In the genomic region with DNA sequence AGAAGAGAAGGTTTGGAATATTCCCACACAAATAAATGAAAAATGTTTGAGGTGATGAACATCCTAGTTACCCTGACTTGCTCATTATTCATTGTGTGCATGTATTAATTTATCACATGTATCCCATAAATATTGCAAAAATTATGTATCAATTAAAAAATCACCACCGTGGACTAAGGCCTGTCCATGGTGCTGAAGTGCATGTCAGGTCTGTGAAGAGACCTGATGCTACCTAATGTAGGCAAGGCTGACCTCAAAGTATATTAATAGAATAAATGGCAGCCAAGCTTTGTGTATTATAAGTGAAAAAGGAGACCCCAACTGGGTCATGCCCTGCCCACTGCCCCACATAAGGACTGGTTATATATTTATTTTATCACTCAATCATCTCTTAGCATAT, we compare ENCODE assay signal across 26 cellular contexts. TPM values are rescaled to one million over a fixed set of nuclear protein-coding genes. Genes with fewer than 3 reads are reported as not detected.
"Had no signal": no experiment of that assay in that cellular context is flagged by ENCODE, and none has a peak within 500 bp of the region (broad histone marks: within the 10 kb centered on the region; RNA-seq: fewer than 3 reads in every experiment).

No MANE protein-coding gene starts in this region.

- ATAC-seq: activated CD8-positive, alpha-beta T cell treated with anti-CD3 and anti-CD28 coated beads for 36 hours; activated naive CD8-positive, alpha-beta T cell treated with anti-CD3 and anti-CD28 coated beads, Interleukin-2, amount 50 U/mL, for 24 hours; activated T-cell treated with anti-CD3 and anti-CD28 coated beads, Interleukin-2, amount 50 U/mL, for 4 hours; activated T-helper 17 cell treated with anti-CD3 and anti-CD28 coated beads, Interleukin-2, amount 50 U/mL, for 72 hours; left lung; mucosa of descending colon; natural killer cell treated with Interleukin-12 subunit alpha and Interleukin-12 subunit beta and Interleukin-15 and Interleukin-18, amount 100 ng/mL, for 72 hours; right cardiac atrium; stimulated activated effector memory CD8-positive, alpha-beta T cell treated with anti-CD3 and anti-CD28 coated beads, Interleukin-12 subunit alpha, Interleukin-12 subunit beta, amount 100 ng/mL, for 72 hours; WTC11 had no signal

- H3K9me3 ChIP-seq: thoracic aorta had no signal

- H3K27me3 ChIP-seq: breast epithelium, esophagus squamous epithelium, left lung had no signal

- H3K27ac ChIP-seq: breast epithelium, epithelial cell of prostate, esophagus squamous epithelium, left lung, thoracic aorta had no signal

- H3K4me1 ChIP-seq: breast epithelium, esophagus squamous epithelium, left lung had no signal

- H3K4me3 ChIP-seq: breast epithelium, esophagus squamous epithelium, left lung, mucosa of descending colon, thoracic aorta had no signal

- FAIRE-seq: endometrium, urothelium cell line had no signal

- H3K36me3 ChIP-seq: breast epithelium, esophagus squamous epithelium, left lung, thoracic aorta had no signal

- DNase-seq: activated CD4-positive, alpha-beta T cell treated with anti-CD3 and anti-CD28 coated beads for 1 hour; activated CD4-positive, alpha-beta T cell treated with anti-CD3 and anti-CD28 coated beads, Interleukin-2, amount 10 ng/mL, durations not matched to agents 7 days and 5 days; activated CD8-positive, alpha-beta T cell treated with anti-CD3 and anti-CD28 coated beads for 36 hours; activated gamma-delta T cell treated with Interleukin-2 at 50 U/mL for 16 hours; activated naive CD8-positive, alpha-beta T cell treated with anti-CD3 and anti-CD28 coated beads, Interleukin-2, amount 50 U/mL, for 24 hours; activated T-cell treated with anti-CD3 and anti-CD28 coated beads, Interleukin-2, amount 50 U/mL, for 4 hours; amygdala; central memory CD4-positive, alpha-beta T cell; effector CD8-positive, alpha-beta T cell; esophagus squamous epithelium; foreskin melanocyte; kidney glomerular epithelial cell; left lung; mucosa of descending colon; right cardiac atrium; stimulated activated CD4-positive, alpha-beta T cell treated with anti-CD3 and anti-CD28 coated beads, Interleukin-4, amount 100 ng/mL, for 1 hour had no signal

RNA-seq across cellular contexts. Expression of gene ZNF835, which starts 34.4 kb away (rescaled TPM):
- total RNA-seq: myocyte had no signal
